ENCODE assay signal across 1 cellular context in the genomic region with DNA sequence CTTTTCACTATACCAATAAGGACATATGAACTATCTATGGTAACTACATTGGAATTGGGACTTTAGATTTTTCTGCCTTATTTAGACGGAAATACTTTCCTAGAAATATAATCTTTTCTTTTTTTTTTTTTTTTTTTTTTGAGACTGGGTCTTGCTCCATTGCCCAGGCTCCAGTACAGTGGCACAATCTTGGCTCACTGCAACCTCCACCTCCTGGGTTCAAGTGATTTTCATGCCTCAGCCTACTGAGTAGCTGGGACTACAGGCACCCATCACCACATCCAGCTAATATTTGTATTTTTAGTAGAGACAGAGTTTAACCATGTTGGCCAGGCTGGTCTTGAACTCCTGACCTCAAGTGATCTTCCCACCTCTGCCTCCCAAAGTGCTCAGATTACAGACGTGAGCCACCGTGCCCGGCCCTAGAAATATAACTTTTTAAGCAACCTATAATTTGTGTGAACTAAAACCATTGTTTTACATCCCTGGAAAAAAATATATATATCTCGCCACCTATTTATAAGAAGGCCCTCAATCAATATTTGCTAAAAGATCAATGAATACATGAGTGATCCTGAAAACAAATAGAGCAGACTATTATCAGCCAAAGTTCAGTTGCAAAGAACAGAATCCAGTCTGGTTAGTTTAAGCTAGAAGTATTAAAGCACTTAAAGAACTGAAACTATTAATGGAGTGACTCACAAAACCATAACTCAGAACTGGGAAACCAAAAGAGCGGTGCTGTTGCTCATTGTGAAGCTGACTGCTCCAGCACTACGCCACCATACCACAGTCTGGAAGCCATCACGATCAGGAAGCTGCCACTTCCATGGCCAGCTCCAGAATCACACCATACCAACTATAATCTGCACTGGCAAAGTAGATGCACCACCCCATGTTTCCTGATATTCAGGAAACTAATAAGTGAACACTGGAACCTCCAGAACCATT.
TF ChIP-seq lines count a peak whose summit lies in the region.

No MANE protein-coding gene starts in this region.

TF ChIP-seq in K562, 482 proteins besides CTCF, POLR2A, EP300 and RAD21:
- TF ChIP-seq SMAD4 (CRISPR knock-in tag; conservative IDR thresholded peaks at IDR 0.05) = no peak
- peak; percentile 34; the same call in 1 of the 2 replicates for TF ChIP-seq ZNF121 (CRISPR knock-in tag; conservative IDR thresholded peaks at IDR 0.05)
